ENCODE assay signal across 2 cellular contexts in genomic region chr16:16205864-16206263, GRCh38. TPM values are rescaled to one million over a fixed set of nuclear protein-coding genes. Genes with fewer than 3 reads are reported as not detected.
"Had no signal": no experiment of that assay in that cellular context is flagged by ENCODE, and none has a peak within 500 bp of the region (broad histone marks: within the 10 kb centered on the region; RNA-seq: fewer than 3 reads in every experiment).

No MANE protein-coding gene starts in this region.

RNA-seq across cellular contexts. Expression of gene ABCC6, which starts 17.4 kb away (rescaled TPM):
- total RNA-seq: GM23248 had no signal
- polyA plus RNA-seq: IgD-negative memory B cell had no signal
